Comparison of ENCODE assay signal across 16 cellular contexts in genomic region chr3:51958603-51959521, GRCh38. TPM values are rescaled to one million over a fixed set of nuclear protein-coding genes. Genes with fewer than 3 reads are reported as not detected.
DNase-seq lines count a peak whose midpoint lies in the region; ATAC-seq and TF ChIP-seq lines count a peak whose summit lies in the region.
"Had no signal": no experiment of that assay in that cellular context is flagged by ENCODE, and none has a peak within 500 bp of the region (broad histone marks: within the 10 kb centered on the region; RNA-seq: fewer than 3 reads in every experiment).

No MANE protein-coding gene starts in this region.

- no peaks in the 10 kb centered on the region for H3K36me3 Mint-ChIP-seq in glutamatergic neuron (ENCODE audit: unreplicated experiment)
- H3K36me3 Mint-ChIP-seq in CD4-positive, alpha-beta T cell (ENCODE audit: low read depth): peaks cover 4% of the 10 kb centered on the region

- CTCF ChIA-PET in RWPE1 (lab: Yijun Ruan, JAX): no interaction called here
- CTCF ChIA-PET in CD4-positive, alpha-beta T cell (lab: Charles Lee): interaction anchor here (2.2 kb wide), 1 partner anchor 15 kb away, joined by 5 read pairs; the partner anchor contains the start of gene ABHD14B

- H3K4me1 ChIP-seq in right atrium auricular region: peaks cover 0 to 50% of the 10 kb centered on the region in 2 donors
- H3K4me1 ChIP-seq in neuronal stem cell (ENCODE audit: control insufficient read depth in 2 of 2, insufficient read depth in 1 of 2, low read depth in 1 of 2, low read length in 2 of 2): peaks cover 0 to 31% of the 10 kb centered on the region in 2 donors

- no peak overlapping the region for H2AFZ ChIP-seq in neuronal stem cell (ENCODE audit: low read length)

- H3K23ac ChIP-seq in neuronal stem cell (ENCODE audit: low read depth, low read length, poor library complexity): no peak overlapping the region

- peak overlapping the region; percentile 79 for H3K27ac Mint-ChIP-seq in glutamatergic neuron (ENCODE audit: unreplicated experiment)
- no peak overlapping the region for H3K27ac Mint-ChIP-seq in CD4-positive, alpha-beta T cell

- no peak overlapping the region for H4K91ac ChIP-seq in neuronal stem cell (ENCODE audit: low read depth, low read length, poor library complexity)

- no peak overlapping the region for H2BK5ac ChIP-seq in neuronal stem cell (ENCODE audit: low read length)

- H3K4me2 ChIP-seq in neuronal stem cell (ENCODE audit: insufficient read depth, low read length, poor library complexity, severe bottlenecking): no peak overlapping the region
- H3K4me2 ChIP-seq: BLaER1 had no signal

- no peak overlapping the region for H2BK15ac ChIP-seq in neuronal stem cell (ENCODE audit: low read length)

- H3K79me1 ChIP-seq in neuronal stem cell (ENCODE audit: low read depth, low read length): peaks cover 4% of the 10 kb centered on the region

- ATAC-seq in Right ventricle myocardium inferior: no peak
- no peak for ATAC-seq in CD4-positive, alpha-beta T cell (ENCODE audit: poor library complexity)

- H3K4me1 Mint-ChIP-seq in glutamatergic neuron (ENCODE audit: low read depth, unreplicated experiment): peaks cover 36% of the 10 kb centered on the region
- H3K4me1 Mint-ChIP-seq in CD4-positive, alpha-beta T cell (ENCODE audit: low read depth): peaks cover 5% of the 10 kb centered on the region

- H3K36me3 ChIP-seq in right atrium auricular region: peaks cover 39% of the 10 kb centered on the region
- H3K36me3 ChIP-seq in neuronal stem cell (replicated peaks in 1 of 2; ENCODE audit: control insufficient read depth in 2 of 2, insufficient read depth in 2 of 2, low read length in 2 of 2): peaks cover 23 to 47% of the 10 kb centered on the region in 2 donors

- H2BK12ac ChIP-seq in neuronal stem cell (ENCODE audit: low read length): no peak overlapping the region

- H3K4me3 Mint-ChIP-seq in glutamatergic neuron (ENCODE audit: unreplicated experiment): peak overlapping the region; percentile 76
- H3K4me3 Mint-ChIP-seq in CD4-positive, alpha-beta T cell: no peak overlapping the region

- no peak overlapping the region for H3K9ac ChIP-seq in neuronal stem cell (ENCODE audit: low read depth, low read length, poor library complexity)
- H3K9ac ChIP-seq: BLaER1 had no signal

- TF ChIP-seq CTCF in right atrium auricular region (IDR thresholded peaks at IDR 0.05) (no peak), RWPE1 (conservative IDR thresholded peaks at IDR 0.05; ENCODE audit: low read depth) (no peak), glutamatergic neuron (IDR thresholded peaks at IDR 0.05; ENCODE audit: partially characterized antibody, unreplicated experiment) (no peak)
- TF ChIP-seq CTCF in CD4-positive, alpha-beta T cell (IDR thresholded peaks at IDR 0.05): no peak

- no peaks in the 10 kb centered on the region for H3K27me3 ChIP-seq in right atrium auricular region
- peaks cover 0 to 23% (median 11%) of the 10 kb centered on the region in 3 experiments for H3K27me3 ChIP-seq in neuronal stem cell (ENCODE audit: control insufficient read depth in 3 of 3, insufficient read depth in 3 of 3, low read depth in 1 of 3, low read length in 3 of 3)
- H3K27me3 ChIP-seq in CD4-positive, alpha-beta T cell (ENCODE audit: control insufficient read depth, insufficient read depth, low read length): peaks cover 26% of the 10 kb centered on the region

- H3K18ac ChIP-seq in neuronal stem cell (ENCODE audit: low read length): no peak overlapping the region

- DNase-seq in Right ventricle myocardium inferior (ENCODE audit: missing footprints) (peak; percentile 46), right atrium auricular region (ENCODE audit: low spot score) (no peak), RWPE1 (ENCODE audit: low spot score) (no peak), glutamatergic neuron (no peak), neuronal stem cell (ENCODE audit: low spot score) (no peak), epidermal melanocyte (ENCODE audit: insufficient read length, low spot score) (no peak), NOMO-1 (lab: John Stamatoyannopoulos, UW; ENCODE audit: unreplicated experiment in 2 of 2) (no peak)
- no peak for DNase-seq in CD4-positive, alpha-beta T cell
- DNase-seq: AML-193, DMS53, GF-D8, HCEC 1CT had no signal

- H3K4ac ChIP-seq in neuronal stem cell (ENCODE audit: low read length): no peak overlapping the region

- no peak overlapping the region for H3K14ac ChIP-seq in neuronal stem cell (ENCODE audit: low read length)

- intact Hi-C loops in Right ventricle myocardium inferior (cut with DNase I): no loop called here
- intact Hi-C loops in CD4-positive, alpha-beta T cell (cut with DNase I, micrococcal nuclease): no loop called here

- peak overlapping the region; percentile 50 for H2AK5ac ChIP-seq in neuronal stem cell (ENCODE audit: low read depth, low read length)

- H3K27ac ChIP-seq in right atrium auricular region (no peak overlapping the region), RWPE1 (peak overlapping the region; percentile 1; the same call in 1 of the 2 replicates), neuronal stem cell (replicated peaks; ENCODE audit: low read length) (no peak overlapping the region)
- H3K27ac ChIP-seq in CD4-positive, alpha-beta T cell (ENCODE audit: low read depth, low read length): no peak overlapping the region
- H3K27ac ChIP-seq: 22Rv1, BLaER1, HL-60 had no signal

- H3K27me3 Mint-ChIP-seq in glutamatergic neuron (ENCODE audit: unreplicated experiment): peaks cover 28% of the 10 kb centered on the region
- peaks cover 20% of the 10 kb centered on the region for H3K27me3 Mint-ChIP-seq in CD4-positive, alpha-beta T cell

- H3K4me3 ChIP-seq in right atrium auricular region: no peak overlapping the region
- no peak overlapping the region for H3K4me3 ChIP-seq in neuronal stem cell (ENCODE audit: low read length in 2 of 2)
- H3K4me3 ChIP-seq: BLaER1 had no signal

- POLR2A ChIA-PET in RWPE1 (lab: Yijun Ruan, JAX; ENCODE audit: low non-redundant PET): no interaction called here
- POLR2A ChIA-PET in CD4-positive, alpha-beta T cell (lab: Charles Lee): no interaction called here

- H2BK120ac ChIP-seq in neuronal stem cell (ENCODE audit: low read depth, low read length): peak overlapping the region; percentile 16

- no peaks in the 10 kb centered on the region for H3K9me3 ChIP-seq in right atrium auricular region
- peaks cover 0 to 11% of the 10 kb centered on the region in 2 donors for H3K9me3 ChIP-seq in neuronal stem cell (replicated peaks in 1 of 2; ENCODE audit: control insufficient read depth in 2 of 2, insufficient read depth in 1 of 2, low read depth in 1 of 2, low read length in 2 of 2)
- H3K9me3 ChIP-seq in CD4-positive, alpha-beta T cell (ENCODE audit: control insufficient read depth, low read length): no peaks in the 10 kb centered on the region
- H3K9me3 ChIP-seq: BLaER1 had no signal

- no peak overlapping the region for H4K8ac ChIP-seq in neuronal stem cell (ENCODE audit: low read depth, low read length)

- H3K9me3 Mint-ChIP-seq in glutamatergic neuron (ENCODE audit: unreplicated experiment): peaks cover 31% of the 10 kb centered on the region
- H3K9me3 Mint-ChIP-seq in CD4-positive, alpha-beta T cell: no peaks in the 10 kb centered on the region

- no CpG with 5 or more reads among the region's 20 CpGs for WGBS in neuronal stem cell (ENCODE audit: extremely low coverage in 2 of 2, insufficient read length in 2 of 2, insufficient replicate concordance in 1 of 2), 2 donors

RNA-seq across cellular contexts. Expression of gene GPR62, which starts 3.7 kb away (rescaled TPM):
- total RNA-seq in Right ventricle myocardium inferior: 0.22 TPM
- under 1 TPM; 0.12 to 0.82 TPM for total RNA-seq in right atrium auricular region
- 0.44 TPM for total RNA-seq in glutamatergic neuron (ENCODE audit: unreplicated experiment)
- polyA plus RNA-seq in neuronal stem cell (2013, experiment 1 of 2): 0.06 TPM
- polyA plus RNA-seq in neuronal stem cell (2013, experiment 2 of 2): 0.07 TPM
- total RNA-seq in CD4-positive, alpha-beta T cell: not detected
- total RNA-seq: H4 had no signal

RNA-seq across cellular contexts. Expression of gene PCBP4, which starts 8.4 kb away (rescaled TPM):
- total RNA-seq in Right ventricle myocardium inferior: 79.8 TPM
- total RNA-seq in right atrium auricular region: 100 to 1,000 TPM in 1 of 2 donors, 10 to 100 TPM in 1; 73.8 to 119 TPM
- total RNA-seq in glutamatergic neuron (ENCODE audit: unreplicated experiment): 1,577 TPM
- polyA plus RNA-seq in neuronal stem cell (2013, experiment 1 of 2): 68.8 TPM
- 66.4 TPM for polyA plus RNA-seq in neuronal stem cell (2013, experiment 2 of 2)
- 10 to 100 TPM; 14.7 to 16.8 TPM for total RNA-seq in CD4-positive, alpha-beta T cell

RNA-seq across cellular contexts. Expression of gene ABHD14B, which starts 15.0 kb away (rescaled TPM):
- total RNA-seq in Right ventricle myocardium inferior: 13.8 TPM
- total RNA-seq in right atrium auricular region: 10 to 100 TPM; 15.6 to 20.9 TPM
- total RNA-seq in glutamatergic neuron (ENCODE audit: unreplicated experiment): 6.7 TPM
- 4.3 TPM for polyA plus RNA-seq in neuronal stem cell (2013, experiment 1 of 2)
- 4.5 TPM for polyA plus RNA-seq in neuronal stem cell (2013, experiment 2 of 2)
- 10 to 100 TPM; 52.4 to 58.2 TPM for total RNA-seq in CD4-positive, alpha-beta T cell

RNA-seq across cellular contexts. Expression of gene ABHD14A, which starts 16.0 kb away (rescaled TPM):
- total RNA-seq in Right ventricle myocardium inferior: 31.5 TPM
- total RNA-seq in right atrium auricular region: 10 to 100 TPM; 21.0 to 31.3 TPM
- total RNA-seq in glutamatergic neuron (ENCODE audit: unreplicated experiment): 12.7 TPM
- polyA plus RNA-seq in neuronal stem cell (2013, experiment 1 of 2): 18.1 TPM
- 16.4 TPM for polyA plus RNA-seq in neuronal stem cell (2013, experiment 2 of 2)
- 10 to 100 TPM in 1 of 2 experiments, 1 to 10 TPM in 1; 9.5 to 10.6 TPM for total RNA-seq in CD4-positive, alpha-beta T cell

RNA-seq across cellular contexts. Expression of gene PARP3, which starts 16.7 kb away (rescaled TPM):
- total RNA-seq in Right ventricle myocardium inferior (17.6 TPM), right atrium auricular region (10 to 100 TPM in 1 of 2 donors, 1 to 10 TPM in 1; 9.8 to 12.8 TPM), glutamatergic neuron (ENCODE audit: unreplicated experiment) (3.8 TPM)
- 1.2 TPM for polyA plus RNA-seq in neuronal stem cell (2013, experiment 1 of 2)
- 1.2 TPM for polyA plus RNA-seq in neuronal stem cell (2013, experiment 2 of 2)
- 1 to 10 TPM; 5.8 to 6.4 TPM for total RNA-seq in CD4-positive, alpha-beta T cell

Comparison
In these comparisons a context has a peak if more than half of its experiments do, and no peak if none do; other contexts are left out.
1. RNA of gene PCBP4, which starts 8.4 kb away (total RNA-seq): 1,577 TPM in glutamatergic neuron (single experiment); 73.8 to 119 TPM in right atrium auricular region, 79.8 TPM in Right ventricle myocardium inferior (single experiment) and 14.7 to 16.8 TPM in CD4-positive, alpha-beta T cell; every median in the first group is over 10 times any median in the second.